In genomic region chr1:233665575-233666270, GRCh38 we compare ENCODE assay signal across 2 cellular contexts.
TF ChIP-seq lines count a peak whose summit lies in the region.

No MANE protein-coding gene starts in this region.

TF ChIP-seq in GM12878, 131 proteins besides CTCF, POLR2A, EP300 and RAD21:
- TF ChIP-seq ZNF217 (IDR thresholded peaks at IDR 0.05) (no peak), SMAD1 (IDR thresholded peaks at IDR 0.05; ENCODE audit: low read depth, partially characterized antibody) (no peak), MLLT1 (IDR thresholded peaks at IDR 0.05) (no peak), GABPA (IDR thresholded peaks at IDR 0.05; ENCODE audit: low read depth) (no peak)
- TF ChIP-seq, protein P1, sequence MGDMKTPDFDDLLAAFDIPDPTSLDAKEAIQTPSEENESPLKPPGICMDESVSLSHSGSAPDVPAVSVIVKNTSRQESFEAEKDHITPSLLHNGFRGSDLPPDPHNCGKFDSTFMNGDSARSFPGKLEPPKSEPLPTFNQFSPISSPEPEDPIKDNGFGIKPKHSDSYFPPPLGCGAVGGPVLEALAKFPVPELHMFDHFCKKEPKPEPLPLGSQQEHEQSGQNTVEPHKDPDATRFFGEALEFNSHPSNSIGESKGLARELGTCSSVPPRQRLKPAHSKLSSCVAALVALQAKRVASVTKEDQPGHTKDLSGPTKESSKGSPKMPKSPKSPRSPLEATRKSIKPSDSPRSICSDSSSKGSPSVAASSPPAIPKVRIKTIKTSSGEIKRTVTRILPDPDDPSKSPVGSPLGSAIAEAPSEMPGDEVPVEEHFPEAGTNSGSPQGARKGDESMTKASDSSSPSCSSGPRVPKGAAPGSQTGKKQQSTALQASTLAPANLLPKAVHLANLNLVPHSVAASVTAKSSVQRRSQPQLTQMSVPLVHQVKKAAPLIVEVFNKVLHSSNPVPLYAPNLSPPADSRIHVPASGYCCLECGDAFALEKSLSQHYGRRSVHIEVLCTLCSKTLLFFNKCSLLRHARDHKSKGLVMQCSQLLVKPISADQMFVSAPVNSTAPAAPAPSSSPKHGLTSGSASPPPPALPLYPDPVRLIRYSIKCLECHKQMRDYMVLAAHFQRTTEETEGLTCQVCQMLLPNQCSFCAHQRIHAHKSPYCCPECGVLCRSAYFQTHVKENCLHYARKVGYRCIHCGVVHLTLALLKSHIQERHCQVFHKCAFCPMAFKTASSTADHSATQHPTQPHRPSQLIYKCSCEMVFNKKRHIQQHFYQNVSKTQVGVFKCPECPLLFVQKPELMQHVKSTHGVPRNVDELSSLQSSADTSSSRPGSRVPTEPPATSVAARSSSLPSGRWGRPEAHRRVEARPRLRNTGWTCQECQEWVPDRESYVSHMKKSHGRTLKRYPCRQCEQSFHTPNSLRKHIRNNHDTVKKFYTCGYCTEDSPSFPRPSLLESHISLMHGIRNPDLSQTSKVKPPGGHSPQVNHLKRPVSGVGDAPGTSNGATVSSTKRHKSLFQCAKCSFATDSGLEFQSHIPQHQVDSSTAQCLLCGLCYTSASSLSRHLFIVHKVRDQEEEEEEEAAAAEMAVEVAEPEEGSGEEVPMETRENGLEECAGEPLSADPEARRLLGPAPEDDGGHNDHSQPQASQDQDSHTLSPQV (IDR thresholded peaks at IDR 0.05), result peak; percentile 86

TF ChIP-seq in GM23338, 12 proteins besides CTCF, POLR2A, EP300 and RAD21:
- TF ChIP-seq CREB1 (CRISPR knock-in tag; IDR thresholded peaks at IDR 0.05; ENCODE audit: low read depth), result no peak
- TF ChIP-seq EZH2 (IDR thresholded peaks at IDR 0.05; ENCODE audit: low read depth, unreplicated experiment), result no peak
- TF ChIP-seq, protein P2, sequence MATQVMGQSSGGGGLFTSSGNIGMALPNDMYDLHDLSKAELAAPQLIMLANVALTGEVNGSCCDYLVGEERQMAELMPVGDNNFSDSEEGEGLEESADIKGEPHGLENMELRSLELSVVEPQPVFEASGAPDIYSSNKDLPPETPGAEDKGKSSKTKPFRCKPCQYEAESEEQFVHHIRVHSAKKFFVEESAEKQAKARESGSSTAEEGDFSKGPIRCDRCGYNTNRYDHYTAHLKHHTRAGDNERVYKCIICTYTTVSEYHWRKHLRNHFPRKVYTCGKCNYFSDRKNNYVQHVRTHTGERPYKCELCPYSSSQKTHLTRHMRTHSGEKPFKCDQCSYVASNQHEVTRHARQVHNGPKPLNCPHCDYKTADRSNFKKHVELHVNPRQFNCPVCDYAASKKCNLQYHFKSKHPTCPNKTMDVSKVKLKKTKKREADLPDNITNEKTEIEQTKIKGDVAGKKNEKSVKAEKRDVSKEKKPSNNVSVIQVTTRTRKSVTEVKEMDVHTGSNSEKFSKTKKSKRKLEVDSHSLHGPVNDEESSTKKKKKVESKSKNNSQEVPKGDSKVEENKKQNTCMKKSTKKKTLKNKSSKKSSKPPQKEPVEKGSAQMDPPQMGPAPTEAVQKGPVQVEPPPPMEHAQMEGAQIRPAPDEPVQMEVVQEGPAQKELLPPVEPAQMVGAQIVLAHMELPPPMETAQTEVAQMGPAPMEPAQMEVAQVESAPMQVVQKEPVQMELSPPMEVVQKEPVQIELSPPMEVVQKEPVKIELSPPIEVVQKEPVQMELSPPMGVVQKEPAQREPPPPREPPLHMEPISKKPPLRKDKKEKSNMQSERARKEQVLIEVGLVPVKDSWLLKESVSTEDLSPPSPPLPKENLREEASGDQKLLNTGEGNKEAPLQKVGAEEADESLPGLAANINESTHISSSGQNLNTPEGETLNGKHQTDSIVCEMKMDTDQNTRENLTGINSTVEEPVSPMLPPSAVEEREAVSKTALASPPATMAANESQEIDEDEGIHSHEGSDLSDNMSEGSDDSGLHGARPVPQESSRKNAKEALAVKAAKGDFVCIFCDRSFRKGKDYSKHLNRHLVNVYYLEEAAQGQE (IDR thresholded peaks at IDR 0.05; ENCODE audit: unreplicated experiment), result no peak
- no peak for TF ChIP-seq STAT1 (IDR thresholded peaks at IDR 0.05; ENCODE audit: unreplicated experiment)
- no peak for TF ChIP-seq EZH2phosphoT487 (IDR thresholded peaks at IDR 0.05; ENCODE audit: unreplicated experiment)
- TF ChIP-seq ZNF331 (CRISPR knock-in tag; IDR thresholded peaks at IDR 0.05; ENCODE audit: low read depth), result no peak
- TF ChIP-seq ZNF114 (CRISPR knock-in tag; IDR thresholded peaks at IDR 0.05), result no peak
- no peak for TF ChIP-seq JUNB (IDR thresholded peaks at IDR 0.05; ENCODE audit: unreplicated experiment)
- no peak for TF ChIP-seq ZNF462 (CRISPR knock-in tag; IDR thresholded peaks at IDR 0.05)
- no peak for TF ChIP-seq ETS1 (IDR thresholded peaks at IDR 0.05)
- TF ChIP-seq POLR2AphosphoS5 (IDR thresholded peaks at IDR 0.05; ENCODE audit: low read depth), result no peak
- no peak for TF ChIP-seq NANOG (IDR thresholded peaks at IDR 0.05; ENCODE audit: borderline replicate concordance)
